16 cellular contexts compared by ENCODE assay signal in the genomic region with DNA sequence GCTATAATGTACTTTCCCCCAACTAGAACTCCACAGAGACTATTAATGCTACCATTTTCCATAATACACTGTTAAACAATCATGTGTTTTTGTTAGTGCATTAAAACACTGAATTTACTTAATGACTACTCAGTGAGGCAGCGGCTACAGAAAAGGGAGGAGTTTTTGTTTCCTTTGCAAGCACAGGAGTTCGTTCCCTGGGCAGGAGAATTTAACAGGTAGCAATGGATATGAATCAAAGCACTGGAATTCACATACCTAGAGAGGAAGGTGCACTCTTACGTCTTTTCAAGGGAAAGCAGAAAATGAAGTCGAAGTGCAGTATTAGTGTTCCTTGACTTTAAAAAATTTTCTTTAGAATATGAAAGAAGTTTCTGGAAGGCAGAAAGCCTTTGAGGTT.
"Had no signal": no experiment of that assay in that cellular context is flagged by ENCODE, and none has a peak within 500 bp of the region (broad histone marks: within the 10 kb centered on the region; RNA-seq: fewer than 3 reads in every experiment).

No MANE protein-coding gene starts in this region.

- H3K9me3 ChIP-seq: left ventricle myocardium inferior, suprapubic skin had no signal

- H3K4me1 Mint-ChIP-seq: activated T-helper 17 cell treated with anti-CD3 and anti-CD28 coated beads, Interleukin-2, amount 50 U/mL, for 72 hours had no signal

- H3K36me3 Mint-ChIP-seq: natural killer cell treated with Interleukin-12 subunit alpha and Interleukin-12 subunit beta and Interleukin-15 and Interleukin-18, amount 100 ng/mL, for 72 hours; type B pancreatic cell had no signal

- H3K9me3 Mint-ChIP-seq: activated T-helper 17 cell treated with anti-CD3 and anti-CD28 coated beads, Interleukin-2, amount 50 U/mL, for 72 hours; natural killer cell treated with Interleukin-12 subunit alpha and Interleukin-12 subunit beta and Interleukin-15 and Interleukin-18, amount 100 ng/mL, for 72 hours had no signal

- H3K27me3 ChIP-seq: suprapubic skin had no signal

- H3K27me3 Mint-ChIP-seq: memory B cell; natural killer cell treated with Interleukin-12 subunit alpha and Interleukin-12 subunit beta and Interleukin-15 and Interleukin-18, amount 100 ng/mL, for 72 hours had no signal

- DNase-seq: activated CD4-positive, alpha-beta T cell treated with anti-CD3 and anti-CD28 coated beads for 1 hour; activated CD4-positive, alpha-beta T cell treated with anti-CD3 and anti-CD28 coated beads, Interleukin-2, amount 50 U/mL, for 4 hours; activated naive CD4-positive, alpha-beta T cell treated with Interleukin-2 at 50 U/mL for 16 hours; aorta; erythroblast; hippocampal formation; left ventricle myocardium inferior; stimulated activated naive CD8-positive, alpha-beta T cell treated with anti-CD3 and anti-CD28 coated beads, Interleukin-15, Interleukin-2, amounts not matched to agents 100 U/mL and 50 U/mL, for 24 hours; T-helper 1 cell had no signal

- H3K27ac Mint-ChIP-seq: activated T-helper 17 cell treated with anti-CD3 and anti-CD28 coated beads, Interleukin-2, amount 50 U/mL, for 72 hours; memory B cell; natural killer cell treated with Interleukin-12 subunit alpha and Interleukin-12 subunit beta and Interleukin-15 and Interleukin-18, amount 100 ng/mL, for 72 hours; type B pancreatic cell had no signal

- H3K4me3 ChIP-seq: left ventricle myocardium inferior, suprapubic skin had no signal

- H3K4me1 ChIP-seq: suprapubic skin had no signal

- H3K36me3 ChIP-seq: left ventricle myocardium inferior, suprapubic skin had no signal

- ATAC-seq: activated T-helper 17 cell treated with anti-CD3 and anti-CD28 coated beads, Interleukin-2, amount 50 U/mL, for 72 hours; natural killer cell treated with Interleukin-12 subunit alpha and Interleukin-12 subunit beta and Interleukin-15 and Interleukin-18, amount 100 ng/mL, for 72 hours; sciatic nerve; stimulated activated naive CD8-positive, alpha-beta T cell treated with anti-CD3 and anti-CD28 coated beads, Interleukin-15, Interleukin-2, amounts not matched to agents 100 U/mL and 50 U/mL, for 24 hours had no signal

- H3K4me3 Mint-ChIP-seq: activated T-helper 17 cell treated with anti-CD3 and anti-CD28 coated beads, Interleukin-2, amount 50 U/mL, for 72 hours; memory B cell; natural killer cell treated with Interleukin-12 subunit alpha and Interleukin-12 subunit beta and Interleukin-15 and Interleukin-18, amount 100 ng/mL, for 72 hours; type B pancreatic cell had no signal

- H3K27ac ChIP-seq: left ventricle myocardium inferior, suprapubic skin, VCaP had no signal
